Comparison of ENCODE assay signal across 13 cellular contexts in the genomic region with DNA sequence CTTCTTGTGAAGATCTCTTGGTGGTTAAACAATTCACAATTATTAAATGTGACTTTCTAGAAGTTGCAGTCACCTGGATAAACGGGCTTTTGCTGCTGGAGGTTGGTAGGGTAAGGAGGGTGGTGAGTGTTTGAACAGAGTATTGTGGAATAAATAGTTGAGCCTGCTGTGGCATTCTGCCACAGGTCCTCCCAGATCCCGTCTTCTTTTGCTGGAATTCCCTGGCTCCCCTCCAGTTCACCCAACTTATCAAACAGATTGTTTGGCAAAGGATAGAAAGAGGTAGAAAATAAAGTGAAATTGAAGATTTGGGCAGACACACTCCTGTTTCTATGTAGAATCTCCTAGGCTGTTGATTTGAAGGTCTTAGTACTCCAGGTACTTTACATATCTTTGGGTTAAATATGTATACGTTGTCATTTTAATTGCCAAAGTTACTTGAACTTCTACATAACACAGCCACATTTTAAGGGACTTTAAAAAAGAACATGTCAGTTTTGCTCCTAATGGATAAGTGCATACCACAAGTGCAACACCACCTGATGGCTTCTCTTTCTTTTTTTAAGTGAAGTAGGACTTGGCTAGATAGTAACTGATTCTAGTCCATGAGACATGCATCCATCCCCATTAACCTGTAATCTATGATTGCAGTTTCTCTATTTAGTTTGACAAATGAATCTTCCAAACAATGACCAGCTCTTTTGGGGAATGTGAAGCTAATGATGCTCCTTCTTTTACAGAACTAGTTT.
DNase-seq lines count a peak whose midpoint lies in the region; ATAC-seq, FAIRE-seq and TF ChIP-seq lines count a peak whose summit lies in the region.
"Had no signal": no experiment of that assay in that cellular context is flagged by ENCODE, and none has a peak within 500 bp of the region (broad histone marks: within the 10 kb centered on the region; RNA-seq: fewer than 3 reads in every experiment).

No MANE protein-coding gene starts in this region.

- peak; percentile 48 for DNase-seq in A172 (ENCODE audit: low spot score)
- peak; percentile 58 for DNase-seq in M059J (ENCODE audit: low read depth)
- DNase-seq in K562 (ENCODE audit: extremely low read depth in 1 of 4, low spot score in 3 of 4) = no peak
- DNase-seq in HCEC 1CT = no peak
- no peak for DNase-seq in HTR-8/SVneo (ENCODE audit: insufficient read length, low spot score)
- DNase-seq: activated T-cell treated with anti-CD3 and anti-CD28 coated beads, Interleukin-2, amount 50 U/mL, for 1 hour; cortex of kidney; KBM-7 had no signal

- ATAC-seq in K562 = peak; percentile 56
- no peak for ATAC-seq in HG02623 (IDR thresholded peaks at IDR 0.05; ENCODE audit: unreplicated experiment)
- ATAC-seq in GM18502 (IDR thresholded peaks at IDR 0.05; ENCODE audit: poor library complexity, unreplicated experiment) = no peak

- TF ChIP-seq EP300 in K562 (IDR thresholded peaks at IDR 0.05; ENCODE audit: low read length) = no peak

- H3K4me3 ChIP-seq in K562 (no peak overlapping the region), liver (ENCODE audit: low read depth in 1 of 3, low read length in 3 of 3) (no peak overlapping the region)

- TF ChIP-seq POLR2A in K562 (conservative IDR thresholded peaks at IDR 0.05) = no peak

- peaks cover 0 to 18% of the 10 kb centered on the region in 2 experiments; a peak in 2 of 5 replicates for H3K4me1 ChIP-seq in K562 (replicated peaks in 1 of 2; ENCODE audit: control insufficient read depth in 2 of 2, insufficient read depth in 2 of 2, low read length in 2 of 2)
- H3K4me1 ChIP-seq in liver (ENCODE audit: control insufficient read depth in 4 of 4, insufficient read depth in 4 of 4, low read length in 3 of 4) = peaks cover 2 to 23% (median 18%) of the 10 kb centered on the region in 4 donors

- H3K79me2 ChIP-seq in K562 (ENCODE audit: control insufficient read depth, insufficient read depth, low read length) = no peaks in the 10 kb centered on the region

- H3K9ac ChIP-seq in K562 (ENCODE audit: insufficient read depth in 1 of 2, low read depth in 2 of 2, low read length in 2 of 2) (no peak overlapping the region), liver (ENCODE audit: low read depth in 1 of 2, low read length in 2 of 2) (no peak overlapping the region)

- intact Hi-C loops in K562 (cut with micrococcal nuclease) = no loop called here

- H3K9me3 ChIP-seq in K562 (replicated peaks; ENCODE audit: control insufficient read depth, insufficient read depth, low read depth, low read length) (peaks cover 4% of the 10 kb centered on the region; the same call in 1 of the 2 replicates), liver (ENCODE audit: control insufficient read depth in 4 of 4, low read length in 3 of 4) (no peaks in the 10 kb centered on the region)
- H3K9me3 ChIP-seq: neutrophil, tibial nerve had no signal

- 35% methylated on average over 3 of the region's 3 CpGs for WGBS in K562 (ENCODE audit: insufficient coverage, low coverage, missing lambda C conversion rate)
- 21% methylated on average over 3 of the region's 3 CpGs for WGBS in liver

- H3K4me2 ChIP-seq in K562 (ENCODE audit: insufficient read depth, low read length) = no peak overlapping the region; the same call in 1 of the 2 replicates

- no peak overlapping the region for H3K27ac ChIP-seq in K562 (ENCODE audit: extremely low read depth, low read depth, low read length)
- no peak overlapping the region for H3K27ac ChIP-seq in liver (ENCODE audit: low read depth in 1 of 2, low read length in 2 of 2)
- H3K27ac ChIP-seq: neutrophil had no signal

- POLR2A ChIA-PET in K562 (lab: Yijun Ruan, JAX) = no interaction called here

- peak overlapping the region; percentile 85 for H2AFZ ChIP-seq in K562 (ENCODE audit: low read depth, low read length)

- H3K36me3 ChIP-seq in K562 (ENCODE audit: control insufficient read depth, insufficient read depth, low read length) (no peaks in the 10 kb centered on the region), liver (ENCODE audit: control insufficient read depth in 4 of 4, insufficient read depth in 3 of 4, low read depth in 1 of 4, low read length in 3 of 4) (no peaks in the 10 kb centered on the region)
- H3K36me3 ChIP-seq: neutrophil, tibial nerve had no signal

- no peaks in the 10 kb centered on the region for H4K20me1 ChIP-seq in K562 (replicated peaks; ENCODE audit: control insufficient read depth, insufficient read depth, low read length)

- H3K27me3 ChIP-seq in K562 (ENCODE audit: control insufficient read depth in 2 of 2, insufficient read depth in 2 of 2, low read length in 2 of 2) = no peaks in the 10 kb centered on the region
- H3K27me3 ChIP-seq in liver (ENCODE audit: control insufficient read depth in 4 of 4, insufficient read depth in 4 of 4, low read length in 3 of 4) = no peaks in the 10 kb centered on the region
- H3K27me3 ChIP-seq: neutrophil, tibial nerve had no signal

- TF ChIP-seq CTCF in K562 (IDR thresholded peaks at IDR 0.05 in 2 of 3, conservative IDR thresholded peaks at IDR 0.05 in 1 of 3; ENCODE audit: insufficient read depth in 2 of 3, low read depth in 1 of 3, low read length in 3 of 3) = no peak
- no peak for TF ChIP-seq CTCF in liver (IDR thresholded peaks at IDR 0.05; ENCODE audit: low read depth, low read length, missing input control)

- in situ Hi-C loops in K562 (cut with MboI) = no loop called here

- no TSS peak for BruUV-seq in K562 (replicated peaks; lab: Mats Ljungman, UMichigan)

- no peak for FAIRE-seq in K562 (lab: Jason Lieb, UNC)
- no peak for FAIRE-seq in HTR-8/SVneo (lab: Jason Lieb, UNC)

- TF ChIP-seq RAD21 in K562 (CRISPR knock-in tag; conservative IDR thresholded peaks at IDR 0.05 in 1 of 2, IDR thresholded peaks at IDR 0.05 in 1 of 2) = no peak
- TF ChIP-seq RAD21 in liver (IDR thresholded peaks at IDR 0.05) = peak; percentile 40 to 58

- CTCF ChIA-PET in K562 (lab: Yijun Ruan, JAX; ENCODE audit: low intra/inter-chr PET ratio) = no interaction called here

- no peaks in the 10 kb centered on the region for H3K9me1 ChIP-seq in K562 (ENCODE audit: control insufficient read depth, insufficient read depth, low read length)

TF ChIP-seq in K562, 482 proteins besides CTCF, POLR2A, EP300 and RAD21:
- TF ChIP-seq, protein P1, sequence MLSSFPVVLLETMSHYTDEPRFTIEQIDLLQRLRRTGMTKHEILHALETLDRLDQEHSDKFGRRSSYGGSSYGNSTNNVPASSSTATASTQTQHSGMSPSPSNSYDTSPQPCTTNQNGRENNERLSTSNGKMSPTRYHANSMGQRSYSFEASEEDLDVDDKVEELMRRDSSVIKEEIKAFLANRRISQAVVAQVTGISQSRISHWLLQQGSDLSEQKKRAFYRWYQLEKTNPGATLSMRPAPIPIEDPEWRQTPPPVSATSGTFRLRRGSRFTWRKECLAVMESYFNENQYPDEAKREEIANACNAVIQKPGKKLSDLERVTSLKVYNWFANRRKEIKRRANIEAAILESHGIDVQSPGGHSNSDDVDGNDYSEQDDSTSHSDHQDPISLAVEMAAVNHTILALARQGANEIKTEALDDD (IDR thresholded peaks at IDR 0.05) = 0 out of 2 replicates have a peak, but pooled peaks have one; percentile 24
- peak; percentile 17; the same call in 1 of the 2 replicates for TF ChIP-seq ZNF316 (IDR thresholded peaks at IDR 0.05)
- TF ChIP-seq NFIC (IDR thresholded peaks at IDR 0.05) = no peak
- TF ChIP-seq MECOM (CRISPR knock-in tag; IDR thresholded peaks at IDR 0.05) = no peak
- no peak for TF ChIP-seq SMARCA4 (IDR thresholded peaks at IDR 0.05)
TF ChIP-seq in K562: peak in this region for 2.

TF ChIP-seq in liver, 16 proteins besides CTCF, POLR2A, EP300 and RAD21 (continues in another document):
- TF ChIP-seq, protein P2, sequence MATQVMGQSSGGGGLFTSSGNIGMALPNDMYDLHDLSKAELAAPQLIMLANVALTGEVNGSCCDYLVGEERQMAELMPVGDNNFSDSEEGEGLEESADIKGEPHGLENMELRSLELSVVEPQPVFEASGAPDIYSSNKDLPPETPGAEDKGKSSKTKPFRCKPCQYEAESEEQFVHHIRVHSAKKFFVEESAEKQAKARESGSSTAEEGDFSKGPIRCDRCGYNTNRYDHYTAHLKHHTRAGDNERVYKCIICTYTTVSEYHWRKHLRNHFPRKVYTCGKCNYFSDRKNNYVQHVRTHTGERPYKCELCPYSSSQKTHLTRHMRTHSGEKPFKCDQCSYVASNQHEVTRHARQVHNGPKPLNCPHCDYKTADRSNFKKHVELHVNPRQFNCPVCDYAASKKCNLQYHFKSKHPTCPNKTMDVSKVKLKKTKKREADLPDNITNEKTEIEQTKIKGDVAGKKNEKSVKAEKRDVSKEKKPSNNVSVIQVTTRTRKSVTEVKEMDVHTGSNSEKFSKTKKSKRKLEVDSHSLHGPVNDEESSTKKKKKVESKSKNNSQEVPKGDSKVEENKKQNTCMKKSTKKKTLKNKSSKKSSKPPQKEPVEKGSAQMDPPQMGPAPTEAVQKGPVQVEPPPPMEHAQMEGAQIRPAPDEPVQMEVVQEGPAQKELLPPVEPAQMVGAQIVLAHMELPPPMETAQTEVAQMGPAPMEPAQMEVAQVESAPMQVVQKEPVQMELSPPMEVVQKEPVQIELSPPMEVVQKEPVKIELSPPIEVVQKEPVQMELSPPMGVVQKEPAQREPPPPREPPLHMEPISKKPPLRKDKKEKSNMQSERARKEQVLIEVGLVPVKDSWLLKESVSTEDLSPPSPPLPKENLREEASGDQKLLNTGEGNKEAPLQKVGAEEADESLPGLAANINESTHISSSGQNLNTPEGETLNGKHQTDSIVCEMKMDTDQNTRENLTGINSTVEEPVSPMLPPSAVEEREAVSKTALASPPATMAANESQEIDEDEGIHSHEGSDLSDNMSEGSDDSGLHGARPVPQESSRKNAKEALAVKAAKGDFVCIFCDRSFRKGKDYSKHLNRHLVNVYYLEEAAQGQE (IDR thresholded peaks at IDR 0.05) = no peak
- no peak for TF ChIP-seq ATF3 (IDR thresholded peaks at IDR 0.05)
- no peak for TF ChIP-seq FOXA1 (IDR thresholded peaks at IDR 0.05)
- no peak for TF ChIP-seq EGR1 (IDR thresholded peaks at IDR 0.05; ENCODE audit: low read depth in 2 of 2)
- no peak for TF ChIP-seq FOXA2 (IDR thresholded peaks at IDR 0.05)
- peak in 1 of 2 donors; percentile 43 for TF ChIP-seq HNF4A (conservative IDR thresholded peaks at IDR 0.05)
- TF ChIP-seq HNF4G (IDR thresholded peaks at IDR 0.05) = peak; percentile 5
- no peak for TF ChIP-seq TAF1 (conservative IDR thresholded peaks at IDR 0.05)
- peak in 1 of 2 donors; percentile 47 for TF ChIP-seq RXRA (IDR thresholded peaks at IDR 0.05)
- TF ChIP-seq GABPA (IDR thresholded peaks at IDR 0.05 in 1 of 2, conservative IDR thresholded peaks at IDR 0.05 in 1 of 2) = no peak
- TF ChIP-seq, protein P3, sequence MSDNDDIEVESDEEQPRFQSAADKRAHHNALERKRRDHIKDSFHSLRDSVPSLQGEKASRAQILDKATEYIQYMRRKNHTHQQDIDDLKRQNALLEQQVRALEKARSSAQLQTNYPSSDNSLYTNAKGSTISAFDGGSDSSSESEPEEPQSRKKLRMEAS (IDR thresholded peaks at IDR 0.05) = no peak
- TF ChIP-seq JUND (IDR thresholded peaks at IDR 0.05) = peak in 1 of 2 donors; percentile 34
- TF ChIP-seq NR2F2 (IDR thresholded peaks at IDR 0.05) = no peak

Comparison
In these comparisons a context has a peak if more than half of its experiments do, and no peak if none do; other contexts are left out.
1. DNase-seq: peak in A172 (single experiment) and M059J (single experiment); none in K562 (0 of 4), HCEC 1CT (single experiment) and HTR-8/SVneo (single experiment).